Comparison of ENCODE assay signal across 7 cellular contexts in genomic region chr9:85444243-85444642, GRCh38.
"Had no signal": no experiment of that assay in that cellular context is flagged by ENCODE, and none has a peak within 500 bp of the region (broad histone marks: within the 10 kb centered on the region; RNA-seq: fewer than 3 reads in every experiment).

No MANE protein-coding gene starts in this region.

- H3K4me3 ChIP-seq: HAP-1 had no signal

- H3K9me3 ChIP-seq: HAP-1 had no signal

- ATAC-seq: HCT116, HepG2 had no signal

- H3K27ac ChIP-seq: HL-60 had no signal

- H3K4me1 ChIP-seq: HAP-1 had no signal

- H3K36me3 ChIP-seq: HAP-1 had no signal

- DNase-seq: GOT3, H7, HFFc6 had no signal
